In the genomic region with DNA sequence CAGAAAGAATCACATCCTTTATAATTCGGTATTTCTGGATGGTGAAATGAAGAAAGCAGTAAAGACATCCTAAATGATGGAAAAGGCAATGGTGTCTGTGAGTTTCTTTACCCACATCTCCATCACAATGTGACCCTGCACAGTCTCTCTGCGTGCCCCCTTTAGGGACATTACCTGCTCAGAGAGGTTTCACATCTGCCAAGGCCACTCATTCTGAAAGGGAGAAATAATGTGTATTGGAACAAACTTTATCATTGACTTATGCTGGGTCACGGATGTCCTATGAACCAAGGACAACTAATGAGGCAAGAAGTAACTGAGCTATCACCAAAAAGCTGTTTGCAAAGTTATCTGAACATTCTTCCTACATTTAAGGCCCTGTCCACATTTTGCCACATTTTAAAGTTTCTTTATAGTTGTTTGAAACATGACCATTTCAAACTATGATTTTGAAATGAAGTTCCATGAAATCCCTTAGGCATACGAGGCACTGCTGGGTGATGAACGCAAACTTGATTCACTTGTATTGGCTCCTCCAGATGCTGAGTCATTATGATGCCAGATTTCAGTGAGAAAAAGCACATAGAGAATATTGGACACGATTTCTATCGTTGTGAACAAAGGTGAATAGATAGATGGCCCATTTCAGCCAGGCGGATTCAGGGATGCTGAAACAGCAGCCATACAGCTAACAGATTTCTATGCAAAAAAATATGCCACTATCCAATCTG, we compare ENCODE assay signal across 12 cellular contexts.
DNase-seq lines count a peak whose midpoint lies in the region; ATAC-seq, FAIRE-seq and TF ChIP-seq lines count a peak whose summit lies in the region.
"Had no signal": no experiment of that assay in that cellular context is flagged by ENCODE, and none has a peak within 500 bp of the region (broad histone marks: within the 10 kb centered on the region; RNA-seq: fewer than 3 reads in every experiment).

No MANE protein-coding gene starts in this region.

- CTCF ChIA-PET in HepG2 (lab: Yijun Ruan, JAX; ENCODE audit: low intra/inter-chr PET ratio, low total read pairs), result no interaction called here

- H3K27me3 Mint-ChIP-seq in stimulated activated memory B cell treated with anti-CD40 and anti-IgM and Interleukin-4, amounts not matched to agents 10 μg/mL and 1 μg/mL and 100 μg/mL, for 72 hours, result no peaks in the 10 kb centered on the region
- H3K27me3 Mint-ChIP-seq: natural killer cell treated with Interleukin-12 subunit alpha and Interleukin-12 subunit beta and Interleukin-15 and Interleukin-18, amount 100 ng/mL, for 72 hours had no signal

- H3K4me3 Mint-ChIP-seq in stimulated activated memory B cell treated with anti-CD40 and anti-IgM and Interleukin-4, amounts not matched to agents 10 μg/mL and 1 μg/mL and 100 μg/mL, for 72 hours, result no peak overlapping the region
- H3K4me3 Mint-ChIP-seq: natural killer cell treated with Interleukin-12 subunit alpha and Interleukin-12 subunit beta and Interleukin-15 and Interleukin-18, amount 100 ng/mL, for 72 hours had no signal

- no peak for TF ChIP-seq EP300 in HepG2 (IDR thresholded peaks at IDR 0.05; ENCODE audit: low read depth in 2 of 2, low read length in 2 of 2)
- no peak for TF ChIP-seq EP300 in HepG2 (CRISPR knock-in tag; IDR thresholded peaks at IDR 0.05; ENCODE audit: borderline replicate concordance)

- H3K36me3 Mint-ChIP-seq in stimulated activated memory B cell treated with anti-CD40 and anti-IgM and Interleukin-4, amounts not matched to agents 10 μg/mL and 1 μg/mL and 100 μg/mL, for 72 hours, result no peaks in the 10 kb centered on the region
- H3K36me3 Mint-ChIP-seq: natural killer cell treated with Interleukin-12 subunit alpha and Interleukin-12 subunit beta and Interleukin-15 and Interleukin-18, amount 100 ng/mL, for 72 hours had no signal

- no TSS peak for BruUV-seq in HepG2 (replicated peaks; lab: Mats Ljungman, UMichigan)

- no peak for TF ChIP-seq RAD21 in HepG2 (CRISPR knock-in tag; IDR thresholded peaks at IDR 0.05)

- H3K4me1 ChIP-seq in HepG2 (ENCODE audit: insufficient read depth, low read length) (peaks cover 14% of the 10 kb centered on the region), right lobe of liver (no peaks in the 10 kb centered on the region)
- H3K4me1 ChIP-seq: upper lobe of left lung had no signal

- POLR2A ChIA-PET in HepG2 (lab: Yijun Ruan, JAX), result no interaction called here

- H3K9me3 Mint-ChIP-seq in stimulated activated memory B cell treated with anti-CD40 and anti-IgM and Interleukin-4, amounts not matched to agents 10 μg/mL and 1 μg/mL and 100 μg/mL, for 72 hours, result no peaks in the 10 kb centered on the region
- H3K9me3 Mint-ChIP-seq: natural killer cell treated with Interleukin-12 subunit alpha and Interleukin-12 subunit beta and Interleukin-15 and Interleukin-18, amount 100 ng/mL, for 72 hours had no signal

- intact Hi-C loops in HepG2 (cut with micrococcal nuclease; ENCODE audit: unreplicated experiment), result no loop called here
- intact Hi-C loops in right lobe of liver (cut with DNase I), result no loop called here

- no peaks in the 10 kb centered on the region for H3K79me2 ChIP-seq in HepG2 (ENCODE audit: insufficient read depth, low read length)

- no peak for TF ChIP-seq CTCF in HepG2 (CRISPR knock-in tag; IDR thresholded peaks at IDR 0.05)
- TF ChIP-seq CTCF in right lobe of liver (IDR thresholded peaks at IDR 0.05), result no peak

- FAIRE-seq in HepG2 (lab: Jason Lieb, UNC), result no peak

- no peaks in the 10 kb centered on the region for H4K20me1 ChIP-seq in HepG2 (ENCODE audit: insufficient read depth, low read length)

- H3K36me3 ChIP-seq in HepG2 (replicated peaks in 1 of 2; ENCODE audit: control insufficient read depth in 1 of 2, insufficient read depth in 2 of 2, low read length in 2 of 2) (no peaks in the 10 kb centered on the region; a peak in 1 of 5 replicates), right lobe of liver (no peaks in the 10 kb centered on the region)
- H3K36me3 ChIP-seq: upper lobe of left lung had no signal

- no peak overlapping the region for H3K4me3 ChIP-seq in HepG2 (replicated peaks in 1 of 3; ENCODE audit: insufficient read depth in 1 of 3, low read depth in 2 of 3, low read length in 3 of 3)
- H3K4me3 ChIP-seq in right lobe of liver, result no peak overlapping the region
- H3K4me3 ChIP-seq: upper lobe of left lung had no signal

- DNase-seq in HepG2 (ENCODE audit: low spot score), result no peak
- no peak for DNase-seq in right lobe of liver
- DNase-seq in DMS53 treated with DMSO at 0.1 percent for 48 hours (lab: John Stamatoyannopoulos, UW; ENCODE audit: unreplicated experiment), result no peak
- DNase-seq in DMS53 (lab: John Stamatoyannopoulos, UW), result no peak
- no peak for DNase-seq in SK-N-DZ (ENCODE audit: low spot score)
- DNase-seq: aorta, kidney glomerular epithelial cell, upper lobe of left lung had no signal

- ATAC-seq in HepG2 (no peak), right lobe of liver (no peak), HG02678 (IDR thresholded peaks at IDR 0.05; ENCODE audit: unreplicated experiment) (peak; percentile 74), HG03571 (IDR thresholded peaks at IDR 0.05; ENCODE audit: unreplicated experiment) (peak; percentile 66)
- peak; percentile 93 for ATAC-seq in stimulated activated memory B cell treated with anti-CD40 and anti-IgM and Interleukin-4, amounts not matched to agents 10 μg/mL and 1 μg/mL and 100 μg/mL, for 72 hours
- ATAC-seq: natural killer cell treated with Interleukin-12 subunit alpha and Interleukin-12 subunit beta and Interleukin-15 and Interleukin-18, amount 100 ng/mL, for 72 hours had no signal

- H2AFZ ChIP-seq in HepG2 (ENCODE audit: low read length), result no peak overlapping the region

- no peak for TF ChIP-seq POLR2A in HepG2 (IDR thresholded peaks at IDR 0.05; ENCODE audit: insufficient read depth in 1 of 2, low read depth in 2 of 2, low read length in 2 of 2)
- TF ChIP-seq POLR2A in right lobe of liver (IDR thresholded peaks at IDR 0.05), result no peak

- peak overlapping the region; percentile 27 for H3K27ac Mint-ChIP-seq in stimulated activated memory B cell treated with anti-CD40 and anti-IgM and Interleukin-4, amounts not matched to agents 10 μg/mL and 1 μg/mL and 100 μg/mL, for 72 hours
- H3K27ac Mint-ChIP-seq: natural killer cell treated with Interleukin-12 subunit alpha and Interleukin-12 subunit beta and Interleukin-15 and Interleukin-18, amount 100 ng/mL, for 72 hours had no signal

- in situ Hi-C loops in HepG2 (cut with HindIII; ENCODE audit: extremely low pct_ligation_motif_present, low pct_unique_long_range_greater_than_20kb), result no loop called here

- H3K27ac ChIP-seq in HepG2 (ENCODE audit: extremely low read length, insufficient read depth, low read length) (no peak overlapping the region), right lobe of liver (no peak overlapping the region)
- H3K27ac ChIP-seq: upper lobe of left lung had no signal

- WGBS in HepG2 (ENCODE audit: low lambda C conversion rate), result 31% methylated on average over 8 of the region's 8 CpGs
- 81% methylated on average over 8 of the region's 8 CpGs for WGBS in right lobe of liver (ENCODE audit: insufficient coverage, low coverage, low lambda C conversion rate, missing lambda C conversion rate)

- H3K4me2 ChIP-seq in HepG2 (ENCODE audit: low read depth, low read length), result no peak overlapping the region

- H3K9me3 ChIP-seq in HepG2 (ENCODE audit: low read length), result no peaks in the 10 kb centered on the region
- H3K9me3 ChIP-seq in right lobe of liver, result no peaks in the 10 kb centered on the region
- H3K9me3 ChIP-seq: upper lobe of left lung had no signal

- no peak overlapping the region for H3K9ac ChIP-seq in HepG2 (ENCODE audit: insufficient read depth, low read depth, low read length)

- H3K4me1 Mint-ChIP-seq in stimulated activated memory B cell treated with anti-CD40 and anti-IgM and Interleukin-4, amounts not matched to agents 10 μg/mL and 1 μg/mL and 100 μg/mL, for 72 hours, result peaks cover 2% of the 10 kb centered on the region

- peaks cover 0 to 7% of the 10 kb centered on the region in 2 experiments; a peak in 2 of 5 replicates for H3K27me3 ChIP-seq in HepG2 (ENCODE audit: control insufficient read depth in 1 of 2, insufficient read depth in 2 of 2, low read length in 2 of 2)
- H3K27me3 ChIP-seq in right lobe of liver, result no peaks in the 10 kb centered on the region
- H3K27me3 ChIP-seq: upper lobe of left lung had no signal

TF ChIP-seq in HepG2, 621 proteins besides CTCF, POLR2A, EP300 and RAD21:
- peak; percentile 54; the same call in 1 of the 2 replicates for TF ChIP-seq NFE2L2 (IDR thresholded peaks at IDR 0.05; ENCODE audit: low read length)
- no peak for TF ChIP-seq ZNF296 (CRISPR knock-in tag; conservative IDR thresholded peaks at IDR 0.05)
TF ChIP-seq in HepG2: peak in this region for 1.

Comparison
In these comparisons a context has a peak if more than half of its experiments do, and no peak if none do; other contexts are left out.
1. ATAC-seq: peak in HG02678 (single experiment), HG03571 (single experiment) and stimulated activated memory B cell treated with anti-CD40 and anti-IgM and Interleukin-4, amounts not matched to agents 10 μg/mL and 1 μg/mL and 100 μg/mL, for 72 hours (single experiment); none in HepG2 (single experiment) and right lobe of liver (0 of 4).